Comparison of ENCODE assay signal across 8 cellular contexts in the genomic region with DNA sequence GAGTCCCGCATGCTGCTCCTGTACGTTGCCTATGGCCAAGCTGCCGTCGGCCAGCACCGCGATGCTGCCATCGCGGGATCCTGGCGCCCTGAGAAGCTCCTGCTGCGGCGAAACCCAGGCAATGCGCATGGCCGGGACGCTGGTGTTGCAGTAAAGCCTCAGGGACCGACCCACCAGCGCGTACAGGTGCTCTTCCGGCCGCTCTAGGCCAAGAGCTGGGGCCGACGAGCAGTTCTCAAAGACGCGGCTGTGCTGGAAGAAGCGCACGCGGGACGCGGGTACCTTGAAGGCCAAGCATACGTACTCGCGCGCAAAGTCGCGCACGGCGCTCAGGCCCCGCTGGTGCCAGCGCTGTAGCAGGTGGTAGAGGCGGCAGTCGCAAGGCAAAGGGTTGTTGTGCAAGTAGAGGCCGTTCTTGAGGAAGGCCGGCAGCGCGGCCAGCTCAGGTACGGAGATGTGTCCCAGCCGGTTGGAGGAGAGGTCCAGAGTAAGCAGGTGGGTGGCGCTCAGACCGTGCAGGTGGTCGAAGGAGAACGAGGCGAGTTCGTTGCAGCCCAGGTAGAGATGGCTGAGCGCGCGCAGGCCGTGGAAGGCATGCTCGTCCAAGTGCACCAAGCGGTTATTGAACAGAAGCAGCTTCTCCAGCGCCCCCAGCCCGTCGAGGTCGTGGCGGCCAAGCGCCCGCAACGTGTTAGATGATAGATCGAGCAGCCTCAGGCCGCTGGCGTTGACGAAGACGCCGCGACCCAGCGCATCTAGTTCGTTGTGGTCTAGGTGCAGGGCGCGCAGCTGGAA. TPM values are rescaled to one million over a fixed set of nuclear protein-coding genes. Genes with fewer than 3 reads are reported as not detected.
DNase-seq lines count a peak whose midpoint lies in the region; ATAC-seq and TF ChIP-seq lines count a peak whose summit lies in the region.

No MANE protein-coding gene starts in this region.

- peak overlapping the region; percentile 90 to 97 (median 95) for H3K4me3 Mint-ChIP-seq in IgD-negative memory B cell

- POLR2A ChIA-PET in AG04449 (lab: Yijun Ruan, JAX) = no interaction called here

- ATAC-seq in GM19395 (IDR thresholded peaks at IDR 0.05; ENCODE audit: unreplicated experiment) = no peak

- H3K4me1 ChIP-seq in colonic mucosa (peaks cover 18% of the 10 kb centered on the region), mucosa of rectum (ENCODE audit: control insufficient read depth in 2 of 2, insufficient read depth in 2 of 2, low read length in 2 of 2) (peaks cover 25 to 27% of the 10 kb centered on the region in 2 donors)

- H3K36me3 ChIP-seq in colonic mucosa (no peaks in the 10 kb centered on the region), mucosa of rectum (ENCODE audit: control insufficient read depth in 2 of 2, insufficient read depth in 2 of 2, low read length in 2 of 2) (peaks cover 23 to 25% of the 10 kb centered on the region in 2 donors)

- no peaks in the 10 kb centered on the region for H3K9me3 Mint-ChIP-seq in IgD-negative memory B cell

- H3K36me3 Mint-ChIP-seq in IgD-negative memory B cell = no peaks in the 10 kb centered on the region

- peaks cover 12 to 13% (median 12%) of the 10 kb centered on the region in 3 donors for H3K4me1 Mint-ChIP-seq in IgD-negative memory B cell

- DNase-seq in AG04449 (ENCODE audit: low read depth, low spot score) (no peak), colonic mucosa (no peak), GDM1 (lab: John Stamatoyannopoulos, UW) (no peak), NCI-H2196 (lab: John Stamatoyannopoulos, UW; ENCODE audit: unreplicated experiment) (no peak), amygdala (lab: John Stamatoyannopoulos, UW) (no peak)

- TF ChIP-seq CTCF in AG04449 (IDR thresholded peaks at IDR 0.05; ENCODE audit: insufficient read depth, low read length, missing control alignments) = no peak
- no peak for TF ChIP-seq CTCF in colonic mucosa (IDR thresholded peaks at IDR 0.05)

- H3K9ac ChIP-seq in colonic mucosa (ENCODE audit: low read depth in 2 of 2, low read length in 2 of 2) = peak overlapping the region; percentile 40 to 55
- H3K9ac ChIP-seq in mucosa of rectum (ENCODE audit: low read depth in 1 of 2, low read length in 2 of 2) = peak overlapping the region; percentile 56 to 63

- peak overlapping the region; percentile 62 for H3K4me3 ChIP-seq in AG04449 (ENCODE audit: low read depth, low read length)
- H3K4me3 ChIP-seq in colonic mucosa = peak overlapping the region; percentile 54
- peak overlapping the region; percentile 87 to 89 for H3K4me3 ChIP-seq in mucosa of rectum (ENCODE audit: low read length in 2 of 2)

- H3K9me3 ChIP-seq in colonic mucosa = no peaks in the 10 kb centered on the region
- no peaks in the 10 kb centered on the region for H3K9me3 ChIP-seq in mucosa of rectum (ENCODE audit: control insufficient read depth in 2 of 2, low read length in 2 of 2)

- H3K27me3 Mint-ChIP-seq in IgD-negative memory B cell = no peaks in the 10 kb centered on the region

- H3K27ac ChIP-seq in colonic mucosa (no peak overlapping the region), mucosa of rectum (ENCODE audit: low read depth in 2 of 2, low read length in 2 of 2) (peak overlapping the region in 1 of 2 donors; percentile 65)

- H3K27me3 ChIP-seq in colonic mucosa (no peaks in the 10 kb centered on the region), mucosa of rectum (ENCODE audit: control insufficient read depth in 2 of 2, insufficient read depth in 2 of 2, low read length in 2 of 2) (no peaks in the 10 kb centered on the region)

- peak overlapping the region; percentile 71 to 97 (median 94) for H3K27ac Mint-ChIP-seq in IgD-negative memory B cell

- intact Hi-C loops in colonic mucosa (cut with DNase I) = no loop called here

- CTCF ChIA-PET in AG04449 (lab: Yijun Ruan, JAX) = interaction anchor here (1.1 to 1.6 kb wide), 8 partner anchors 8 to 179 kb away, joined by 3 to 14 read pairs (median 4); partner anchors contain the start of gene INKA1

RNA-seq across cellular contexts. Expression of gene AMIGO3, which starts 0.9 kb away (rescaled TPM):
- polyA plus RNA-seq in IgD-negative memory B cell = 1.5 TPM
- total RNA-seq in colonic mucosa = under 1 TPM in 1 of 2 donors, not detected in 1; 0.16 TPM

RNA-seq across cellular contexts. Expression of gene GMPPB, which starts 5.1 kb away (rescaled TPM):
- polyA plus RNA-seq in IgD-negative memory B cell = 27.5 TPM
- total RNA-seq in colonic mucosa = 100 to 1,000 TPM in 1 of 2 donors, 10 to 100 TPM in 1; 59.6 to 127 TPM

RNA-seq across cellular contexts. Expression of gene RNF123, which starts 29.3 kb away (rescaled TPM):
- 19.7 TPM for polyA plus RNA-seq in IgD-negative memory B cell
- total RNA-seq in colonic mucosa = 10 to 100 TPM; 36.4 to 39.3 TPM

RNA-seq across cellular contexts. Expression of gene MST1, which starts 29.3 kb away (rescaled TPM):
- 1.3 TPM for polyA plus RNA-seq in IgD-negative memory B cell
- total RNA-seq in colonic mucosa = 10 to 100 TPM; 27.7 to 49.9 TPM

RNA-seq across cellular contexts. Expression of gene APEH, which starts 44.5 kb away (rescaled TPM):
- polyA plus RNA-seq in IgD-negative memory B cell = 84.5 TPM
- total RNA-seq in colonic mucosa = 100 to 1,000 TPM; 151 to 278 TPM
